ENCODE assay signal across 2 cellular contexts in the genomic region with DNA sequence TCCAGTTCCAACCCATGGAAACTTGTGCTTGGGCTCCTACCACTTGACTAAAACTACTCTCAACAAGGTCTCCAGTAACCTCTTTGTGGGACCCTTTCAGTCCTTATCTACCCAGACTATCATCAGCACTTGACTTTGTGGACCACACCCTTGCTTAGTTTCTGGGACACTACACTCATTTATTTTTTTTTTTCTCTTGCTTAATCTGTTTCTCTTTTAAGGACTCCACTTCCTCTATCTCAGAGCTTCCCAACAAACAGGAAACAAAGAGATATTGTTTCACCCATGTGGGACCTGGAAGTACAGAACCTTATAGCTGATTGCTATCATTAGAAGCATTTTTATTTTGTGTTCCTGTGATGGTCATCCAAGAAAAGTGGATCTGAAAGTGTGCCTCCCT.
TF ChIP-seq lines count a peak whose summit lies in the region.

No MANE protein-coding gene starts in this region.

TF ChIP-seq in liver, 16 proteins besides CTCF, POLR2A, EP300 and RAD21:
- TF ChIP-seq, protein P1, sequence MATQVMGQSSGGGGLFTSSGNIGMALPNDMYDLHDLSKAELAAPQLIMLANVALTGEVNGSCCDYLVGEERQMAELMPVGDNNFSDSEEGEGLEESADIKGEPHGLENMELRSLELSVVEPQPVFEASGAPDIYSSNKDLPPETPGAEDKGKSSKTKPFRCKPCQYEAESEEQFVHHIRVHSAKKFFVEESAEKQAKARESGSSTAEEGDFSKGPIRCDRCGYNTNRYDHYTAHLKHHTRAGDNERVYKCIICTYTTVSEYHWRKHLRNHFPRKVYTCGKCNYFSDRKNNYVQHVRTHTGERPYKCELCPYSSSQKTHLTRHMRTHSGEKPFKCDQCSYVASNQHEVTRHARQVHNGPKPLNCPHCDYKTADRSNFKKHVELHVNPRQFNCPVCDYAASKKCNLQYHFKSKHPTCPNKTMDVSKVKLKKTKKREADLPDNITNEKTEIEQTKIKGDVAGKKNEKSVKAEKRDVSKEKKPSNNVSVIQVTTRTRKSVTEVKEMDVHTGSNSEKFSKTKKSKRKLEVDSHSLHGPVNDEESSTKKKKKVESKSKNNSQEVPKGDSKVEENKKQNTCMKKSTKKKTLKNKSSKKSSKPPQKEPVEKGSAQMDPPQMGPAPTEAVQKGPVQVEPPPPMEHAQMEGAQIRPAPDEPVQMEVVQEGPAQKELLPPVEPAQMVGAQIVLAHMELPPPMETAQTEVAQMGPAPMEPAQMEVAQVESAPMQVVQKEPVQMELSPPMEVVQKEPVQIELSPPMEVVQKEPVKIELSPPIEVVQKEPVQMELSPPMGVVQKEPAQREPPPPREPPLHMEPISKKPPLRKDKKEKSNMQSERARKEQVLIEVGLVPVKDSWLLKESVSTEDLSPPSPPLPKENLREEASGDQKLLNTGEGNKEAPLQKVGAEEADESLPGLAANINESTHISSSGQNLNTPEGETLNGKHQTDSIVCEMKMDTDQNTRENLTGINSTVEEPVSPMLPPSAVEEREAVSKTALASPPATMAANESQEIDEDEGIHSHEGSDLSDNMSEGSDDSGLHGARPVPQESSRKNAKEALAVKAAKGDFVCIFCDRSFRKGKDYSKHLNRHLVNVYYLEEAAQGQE (IDR thresholded peaks at IDR 0.05): peak; percentile 65
- no peak for TF ChIP-seq EGR1 (IDR thresholded peaks at IDR 0.05; ENCODE audit: low read depth in 2 of 2)

TF ChIP-seq in HepG2, 621 proteins besides CTCF, POLR2A, EP300 and RAD21:
- no peak for TF ChIP-seq ATF1 (CRISPR knock-in tag; IDR thresholded peaks at IDR 0.05)
- TF ChIP-seq FOXK1 (CRISPR knock-in tag; IDR thresholded peaks at IDR 0.05; ENCODE audit: borderline replicate concordance, low read depth): no peak
- TF ChIP-seq, protein P2, sequence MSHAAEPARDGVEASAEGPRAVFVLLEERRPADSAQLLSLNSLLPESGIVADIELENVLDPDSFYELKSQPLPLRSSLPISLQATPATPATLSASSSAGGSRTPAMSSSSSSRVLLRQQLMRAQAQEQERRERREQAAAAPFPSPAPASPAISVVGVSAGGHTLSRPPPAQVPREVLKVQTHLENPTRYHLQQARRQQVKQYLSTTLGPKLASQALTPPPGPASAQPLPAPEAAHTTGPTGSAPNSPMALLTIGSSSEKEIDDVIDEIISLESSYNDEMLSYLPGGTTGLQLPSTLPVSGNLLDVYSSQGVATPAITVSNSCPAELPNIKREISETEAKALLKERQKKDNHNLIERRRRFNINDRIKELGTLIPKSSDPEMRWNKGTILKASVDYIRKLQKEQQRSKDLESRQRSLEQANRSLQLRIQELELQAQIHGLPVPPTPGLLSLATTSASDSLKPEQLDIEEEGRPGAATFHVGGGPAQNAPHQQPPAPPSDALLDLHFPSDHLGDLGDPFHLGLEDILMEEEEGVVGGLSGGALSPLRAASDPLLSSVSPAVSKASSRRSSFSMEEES (CRISPR knock-in tag; IDR thresholded peaks at IDR 0.05): no peak
- TF ChIP-seq MAFG (CRISPR knock-in tag; IDR thresholded peaks at IDR 0.05): no peak
- no peak for TF ChIP-seq EHMT2 (IDR thresholded peaks at IDR 0.05; ENCODE audit: borderline replicate concordance, low read depth, low read length)
- no peak for TF ChIP-seq DNMT3B (CRISPR knock-in tag; conservative IDR thresholded peaks at IDR 0.05)
